In genomic region chr1:226798427-226799411, GRCh38 we compare ENCODE assay signal across 8 cellular contexts. TPM values are rescaled to one million over a fixed set of nuclear protein-coding genes. Genes with fewer than 3 reads are reported as not detected.
DNase-seq lines count a peak whose midpoint lies in the region; ATAC-seq lines count a peak whose summit lies in the region.

No MANE protein-coding gene starts in this region.

- H3K9ac ChIP-seq in neuronal stem cell (ENCODE audit: low read depth, low read length, poor library complexity), result no peak overlapping the region

- peak overlapping the region; percentile 15 for H2BK5ac ChIP-seq in neuronal stem cell (ENCODE audit: low read length)

- H3K4me2 ChIP-seq in neuronal stem cell (ENCODE audit: insufficient read depth, low read length, poor library complexity, severe bottlenecking), result no peak overlapping the region

- H3K27me3 ChIP-seq in neuronal stem cell (ENCODE audit: control insufficient read depth in 3 of 3, insufficient read depth in 3 of 3, low read depth in 1 of 3, low read length in 3 of 3), result no peaks in the 10 kb centered on the region

- H3K36me3 ChIP-seq in neuronal stem cell (replicated peaks in 1 of 2; ENCODE audit: control insufficient read depth in 2 of 2, insufficient read depth in 2 of 2, low read length in 2 of 2), result no peaks in the 10 kb centered on the region

- peak overlapping the region; percentile 7 for H2BK120ac ChIP-seq in neuronal stem cell (ENCODE audit: low read depth, low read length)

- no peak overlapping the region for H2BK12ac ChIP-seq in neuronal stem cell (ENCODE audit: low read length)

- H2BK15ac ChIP-seq in neuronal stem cell (ENCODE audit: low read length), result no peak overlapping the region

- H3K14ac ChIP-seq in neuronal stem cell (ENCODE audit: low read length), result no peak overlapping the region

- DNase-seq in activated CD8-positive, alpha-beta memory T cell treated with anti-CD3 and anti-CD28 coated beads for 48 hours (ENCODE audit: low read depth in 2 of 3, low spot score in 2 of 3), result peak; percentile 40 to 58 (median 44)
- no peak for DNase-seq in neuronal stem cell (ENCODE audit: low spot score)
- DNase-seq in amygdala (lab: John Stamatoyannopoulos, UW), result no peak
- no peak for DNase-seq in cerebellar nuclear complex (lab: John Stamatoyannopoulos, UW)
- DNase-seq in NCI-H526 (lab: John Stamatoyannopoulos, UW), result no peak
- no peak for DNase-seq in retina

- no peak overlapping the region for H2AK5ac ChIP-seq in neuronal stem cell (ENCODE audit: low read depth, low read length)

- no peaks in the 10 kb centered on the region for H3K9me3 ChIP-seq in neuronal stem cell (replicated peaks in 1 of 2; ENCODE audit: control insufficient read depth in 2 of 2, insufficient read depth in 1 of 2, low read depth in 1 of 2, low read length in 2 of 2)

- WGBS in neuronal stem cell (ENCODE audit: extremely low coverage in 2 of 2, insufficient read length in 2 of 2, insufficient replicate concordance in 1 of 2), 2 donors, result no CpG with 5 or more reads among the region's 22 CpGs

- peak overlapping the region; percentile 79 for H2AFZ ChIP-seq in neuronal stem cell (ENCODE audit: low read length)

- ATAC-seq in GM18511 (IDR thresholded peaks at IDR 0.05; ENCODE audit: unreplicated experiment) (peak; percentile 87), HG03103 (IDR thresholded peaks at IDR 0.05; ENCODE audit: low read depth, unreplicated experiment) (peak; percentile 69)

- no peaks in the 10 kb centered on the region for H3K79me1 ChIP-seq in neuronal stem cell (ENCODE audit: low read depth, low read length)

- H3K4ac ChIP-seq in neuronal stem cell (ENCODE audit: low read length), result no peak overlapping the region

- peak overlapping the region; percentile 60 for H3K18ac ChIP-seq in neuronal stem cell (ENCODE audit: low read length)

- no peak overlapping the region for H3K27ac ChIP-seq in neuronal stem cell (replicated peaks; ENCODE audit: low read length)

- no peak overlapping the region for H4K91ac ChIP-seq in neuronal stem cell (ENCODE audit: low read depth, low read length, poor library complexity)

- no peaks in the 10 kb centered on the region for H3K4me1 ChIP-seq in neuronal stem cell (ENCODE audit: control insufficient read depth in 2 of 2, insufficient read depth in 1 of 2, low read depth in 1 of 2, low read length in 2 of 2)

- no peak overlapping the region for H3K23ac ChIP-seq in neuronal stem cell (ENCODE audit: low read depth, low read length, poor library complexity)

- H4K8ac ChIP-seq in neuronal stem cell (ENCODE audit: low read depth, low read length), result no peak overlapping the region

- H3K4me3 ChIP-seq in neuronal stem cell (ENCODE audit: low read length in 2 of 2), result no peak overlapping the region

RNA-seq across cellular contexts. Expression of gene ITPKB, which starts 59.6 kb away (rescaled TPM):
- polyA plus RNA-seq in neuronal stem cell (2013, experiment 1 of 2), result 6.8 TPM
- polyA plus RNA-seq in neuronal stem cell (2013, experiment 2 of 2), result 7.0 TPM

Comparison
In these comparisons a context has a peak if more than half of its experiments do, and no peak if none do; other contexts are left out.
1. DNase-seq: peak in activated CD8-positive, alpha-beta memory T cell treated with anti-CD3 and anti-CD28 coated beads for 48 hours (3 of 3); none in neuronal stem cell (single experiment), amygdala (0 of 56), cerebellar nuclear complex (0 of 2), NCI-H526 (0 of 2) and retina (single experiment).